19 cellular contexts compared by ENCODE assay signal in genomic region chr5:176731506-176732192, GRCh38.
DNase-seq lines count a peak whose midpoint lies in the region; ATAC-seq and TF ChIP-seq lines count a peak whose summit lies in the region.
"Had no signal": no experiment of that assay in that cellular context is flagged by ENCODE, and none has a peak within 500 bp of the region (broad histone marks: within the 10 kb centered on the region; RNA-seq: fewer than 3 reads in every experiment).

No MANE protein-coding gene starts in this region.

- H3K27me3 Mint-ChIP-seq in activated naive CD8-positive, alpha-beta T cell treated with anti-CD3 and anti-CD28 coated beads, Interleukin-2, amount 50 U/mL, for 24 hours = peaks cover 35% of the 10 kb centered on the region
- H3K27me3 Mint-ChIP-seq in activated naive CD8-positive, alpha-beta T cell treated with anti-CD3 and anti-CD28 coated beads for 36 hours = peaks cover 63% of the 10 kb centered on the region
- peaks cover 41% of the 10 kb centered on the region for H3K27me3 Mint-ChIP-seq in activated T-helper 17 cell treated with anti-CD3 and anti-CD28 coated beads, Interleukin-2, amount 50 U/mL, for 72 hours

- no peak overlapping the region for H3K4me3 ChIP-seq in fibroblast of villous mesenchyme (ENCODE audit: low read depth, low read length)
- H3K4me3 ChIP-seq: A549 had no signal

- TF ChIP-seq CTCF in fibroblast of villous mesenchyme (IDR thresholded peaks at IDR 0.05; ENCODE audit: insufficient read depth, low read depth, low read length) = no peak
- TF ChIP-seq CTCF in omental fat pad (IDR thresholded peaks at IDR 0.05) = no peak

- H3K4me1 Mint-ChIP-seq in activated naive CD8-positive, alpha-beta T cell treated with anti-CD3 and anti-CD28 coated beads, Interleukin-2, amount 50 U/mL, for 24 hours = peaks cover 8% of the 10 kb centered on the region
- H3K4me1 Mint-ChIP-seq in activated naive CD8-positive, alpha-beta T cell treated with anti-CD3 and anti-CD28 coated beads for 36 hours = peaks cover 1% of the 10 kb centered on the region
- H3K4me1 Mint-ChIP-seq in activated T-helper 17 cell treated with anti-CD3 and anti-CD28 coated beads, Interleukin-2, amount 50 U/mL, for 72 hours = no peaks in the 10 kb centered on the region
- H3K4me1 Mint-ChIP-seq: CD4-positive, alpha-beta memory T cell had no signal

- peak overlapping the region; percentile 55 for H3K27ac ChIP-seq in temporal lobe (ENCODE audit: low read depth, low read length)
- H3K27ac ChIP-seq: A549, RWPE1 had no signal

- no peak for DNase-seq in activated naive CD8-positive, alpha-beta T cell treated with anti-CD3 and anti-CD28 coated beads, Interleukin-2, amount 50 U/mL, for 24 hours
- no peak for DNase-seq in activated naive CD8-positive, alpha-beta T cell treated with anti-CD3 and anti-CD28 coated beads for 36 hours
- DNase-seq in fibroblast of villous mesenchyme (ENCODE audit: low read depth) (peak; percentile 2), Ammon's horn (ENCODE audit: low spot score) (no peak), omental fat pad (ENCODE audit: low spot score) (no peak)
- DNase-seq: CD4-positive, alpha-beta memory T cell; DND-41; GDM1; GOT3; HFFc6; Karpas-422; NCI-H1436; NCI-H2081; NCI-H524 had no signal

- H3K27ac Mint-ChIP-seq in activated naive CD8-positive, alpha-beta T cell treated with anti-CD3 and anti-CD28 coated beads, Interleukin-2, amount 50 U/mL, for 24 hours = no peak overlapping the region
- H3K27ac Mint-ChIP-seq in activated naive CD8-positive, alpha-beta T cell treated with anti-CD3 and anti-CD28 coated beads for 36 hours = no peak overlapping the region
- no peak overlapping the region for H3K27ac Mint-ChIP-seq in activated T-helper 17 cell treated with anti-CD3 and anti-CD28 coated beads, Interleukin-2, amount 50 U/mL, for 72 hours
- H3K27ac Mint-ChIP-seq: CD4-positive, alpha-beta memory T cell; HFFc6 had no signal

- no peak overlapping the region for H3K4me3 Mint-ChIP-seq in activated naive CD8-positive, alpha-beta T cell treated with anti-CD3 and anti-CD28 coated beads, Interleukin-2, amount 50 U/mL, for 24 hours
- H3K4me3 Mint-ChIP-seq in activated naive CD8-positive, alpha-beta T cell treated with anti-CD3 and anti-CD28 coated beads for 36 hours = no peak overlapping the region
- no peak overlapping the region for H3K4me3 Mint-ChIP-seq in activated T-helper 17 cell treated with anti-CD3 and anti-CD28 coated beads, Interleukin-2, amount 50 U/mL, for 72 hours
- H3K4me3 Mint-ChIP-seq: CD4-positive, alpha-beta memory T cell; HFFc6 had no signal

- peak; percentile 17 for ATAC-seq in activated naive CD8-positive, alpha-beta T cell treated with anti-CD3 and anti-CD28 coated beads, Interleukin-2, amount 50 U/mL, for 24 hours
- peak; percentile 42 for ATAC-seq in activated T-helper 17 cell treated with anti-CD3 and anti-CD28 coated beads, Interleukin-2, amount 50 U/mL, for 72 hours (replicated peaks)
- no peak for ATAC-seq in omental fat pad (ENCODE audit: low FRiP score)
- ATAC-seq in activated CD4-positive, CD25-positive, alpha-beta regulatory T cell treated with anti-CD3 and anti-CD28 coated beads, Interleukin-2, amount 50 U/mL, for 24 hours = no peak
- ATAC-seq: A549 had no signal

- H3K9me3 Mint-ChIP-seq in activated naive CD8-positive, alpha-beta T cell treated with anti-CD3 and anti-CD28 coated beads, Interleukin-2, amount 50 U/mL, for 24 hours = no peaks in the 10 kb centered on the region
- H3K9me3 Mint-ChIP-seq in activated naive CD8-positive, alpha-beta T cell treated with anti-CD3 and anti-CD28 coated beads for 36 hours = no peaks in the 10 kb centered on the region
- H3K9me3 Mint-ChIP-seq in activated T-helper 17 cell treated with anti-CD3 and anti-CD28 coated beads, Interleukin-2, amount 50 U/mL, for 72 hours = no peaks in the 10 kb centered on the region
- H3K9me3 Mint-ChIP-seq: HFFc6 had no signal

- H3K36me3 Mint-ChIP-seq in activated naive CD8-positive, alpha-beta T cell treated with anti-CD3 and anti-CD28 coated beads, Interleukin-2, amount 50 U/mL, for 24 hours (ENCODE audit: low read depth) = no peaks in the 10 kb centered on the region
- no peaks in the 10 kb centered on the region for H3K36me3 Mint-ChIP-seq in activated naive CD8-positive, alpha-beta T cell treated with anti-CD3 and anti-CD28 coated beads for 36 hours
- no peaks in the 10 kb centered on the region for H3K36me3 Mint-ChIP-seq in activated T-helper 17 cell treated with anti-CD3 and anti-CD28 coated beads, Interleukin-2, amount 50 U/mL, for 72 hours (ENCODE audit: low read depth)
- H3K36me3 Mint-ChIP-seq: CD4-positive, alpha-beta memory T cell had no signal

Comparison
In these comparisons a context has a peak if more than half of its experiments do, and no peak if none do; other contexts are left out.
1. ATAC-seq: peak in activated naive CD8-positive, alpha-beta T cell treated with anti-CD3 and anti-CD28 coated beads, Interleukin-2, amount 50 U/mL, for 24 hours (single experiment) and activated T-helper 17 cell treated with anti-CD3 and anti-CD28 coated beads, Interleukin-2, amount 50 U/mL, for 72 hours (single experiment); none in omental fat pad (single experiment) and activated CD4-positive, CD25-positive, alpha-beta regulatory T cell treated with anti-CD3 and anti-CD28 coated beads, Interleukin-2, amount 50 U/mL, for 24 hours (0 of 2).